Comparison of ENCODE assay signal across 25 cellular contexts in genomic region chr22:32055069-32055468, GRCh38. TPM values are rescaled to one million over a fixed set of nuclear protein-coding genes. Genes with fewer than 3 reads are reported as not detected.
"Had no signal": no experiment of that assay in that cellular context is flagged by ENCODE, and none has a peak within 500 bp of the region (broad histone marks: within the 10 kb centered on the region; RNA-seq: fewer than 3 reads in every experiment).

No MANE protein-coding gene starts in this region.

- H3K27ac ChIP-seq: HL-60, KMS-11, SJSA1, SK-N-MC had no signal

- H3K4me3 ChIP-seq: K562, MG63, SJSA1, SK-N-MC had no signal

- ATAC-seq: K562 had no signal

- DNase-seq: Kasumi-1, MG63, NCI-H1092, NCI-H1105 treated with DMSO at 0.1 percent for 48 hours, NCI-H1417 treated with DMSO at 0.1 percent for 48 hours, NCI-H146, NCI-H187, NCI-H2029, NCI-H2081 treated with DMSO at 0.1 percent for 48 hours, NCI-H2171, NCI-H226, NCI-H446, NCI-H510A, NCI-H524 treated with DMSO at 0.1 percent for 48 hours, NCI-H69, NCI-H774, Right ventricle myocardium superior, RPMI8226, SIG-M5 had no signal

RNA-seq across cellular contexts. Expression of gene SLC5A1, which starts 12.0 kb away (rescaled TPM):
- total RNA-seq: K562; SJSA1; T-helper 1 cell treated with Interleukin-12 subunit alpha and Interleukin-12 subunit beta and Interleukin-4 antibody, amounts not matched to agents 30 ng/mL and 1 ng/mL, for 36 hours had no signal
